14 cellular contexts compared by ENCODE assay signal in the genomic region with DNA sequence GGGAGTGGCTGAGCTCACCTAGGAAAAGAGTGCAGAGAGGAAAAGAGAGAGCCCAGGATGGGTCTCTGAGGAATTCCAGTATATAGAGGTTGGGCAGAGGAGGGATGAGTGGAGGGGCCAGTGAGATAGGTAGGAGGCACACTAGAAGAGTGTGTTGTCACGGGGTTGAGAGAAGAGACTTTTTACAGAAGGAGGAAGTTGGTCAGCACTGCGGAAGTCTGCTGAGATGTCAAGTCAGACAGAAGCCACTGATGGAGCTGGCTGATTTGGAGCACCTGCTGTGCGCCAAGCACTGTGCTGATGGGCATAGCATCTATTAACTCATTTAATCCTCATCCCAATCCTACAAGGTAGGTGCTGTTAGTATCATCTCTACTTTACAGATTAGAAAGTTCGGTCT.
"Had no signal": no experiment of that assay in that cellular context is flagged by ENCODE, and none has a peak within 500 bp of the region (broad histone marks: within the 10 kb centered on the region; RNA-seq: fewer than 3 reads in every experiment).

No MANE protein-coding gene starts in this region.

- H3K36me3 ChIP-seq: gastroesophageal sphincter, sigmoid colon had no signal

- H3K27me3 ChIP-seq: body of pancreas, gastroesophageal sphincter, sigmoid colon had no signal

- H3K4me1 ChIP-seq: body of pancreas had no signal

- ATAC-seq: activated CD4-positive, alpha-beta T cell treated with anti-CD3 and anti-CD28 coated beads for 36 hours; body of pancreas; effector memory CD8-positive, alpha-beta T cell; gastroesophageal sphincter; left ventricle myocardium superior had no signal

- H3K9me3 ChIP-seq: body of pancreas, gastroesophageal sphincter, sigmoid colon had no signal

- H3K27ac ChIP-seq: body of pancreas, gastroesophageal sphincter, sigmoid colon had no signal

- H3K4me3 ChIP-seq: body of pancreas, gastroesophageal sphincter, sigmoid colon had no signal

- DNase-seq: activated CD4-positive, alpha-beta memory T cell treated with anti-CD3 and anti-CD28 coated beads, Interleukin-2, amount 10 ng/mL, durations not matched to agents 7 days and 5 days; activated CD4-positive, alpha-beta T cell treated with anti-CD3 and anti-CD28 coated beads for 36 hours; activated naive CD4-positive, alpha-beta T cell treated with anti-CD3 and anti-CD28 coated beads, Interleukin-2, amount 50 U/mL, for 16 hours; activated T-cell treated with anti-CD3 and anti-CD28 coated beads for 4 hours; amniotic stem cell; body of pancreas; effector memory CD8-positive, alpha-beta T cell; hippocampal formation; left ventricle myocardium superior; mesendoderm; sigmoid colon; stimulated activated CD4-positive, alpha-beta T cell treated with anti-CD3 and anti-CD28 coated beads, Interleukin-2, amount 100 ng/mL, for 24 hours; stimulated activated naive CD4-positive, alpha-beta T cell had no signal
